24 cellular contexts compared by ENCODE assay signal in the genomic region with DNA sequence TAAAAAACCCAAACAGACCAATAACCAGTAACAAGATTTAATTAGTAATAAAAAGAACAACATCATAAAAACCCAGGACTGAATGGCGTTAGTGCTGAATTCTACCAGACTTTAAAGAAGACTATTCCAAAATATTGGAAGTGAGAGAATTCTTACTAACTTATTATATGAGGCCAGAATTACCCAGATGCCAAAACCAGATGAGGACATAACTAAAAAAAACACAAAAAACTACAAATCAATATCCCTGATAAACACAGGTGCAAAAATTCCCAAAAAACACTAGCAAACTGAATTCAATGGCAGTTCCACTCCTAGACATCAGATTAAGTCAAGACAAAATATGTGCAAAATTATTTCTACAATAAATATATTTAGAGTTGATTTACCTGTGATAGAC.
"Had no signal": no experiment of that assay in that cellular context is flagged by ENCODE, and none has a peak within 500 bp of the region (broad histone marks: within the 10 kb centered on the region; RNA-seq: fewer than 3 reads in every experiment).

No MANE protein-coding gene starts in this region.

- H3K27me3 ChIP-seq: colonic mucosa, dorsolateral prefrontal cortex, esophagus muscularis mucosa, esophagus squamous epithelium, foreskin keratinocyte, gastrocnemius medialis, gastroesophageal sphincter, heart left ventricle, heart right ventricle had no signal

- DNase-seq: colonic mucosa; cortex of kidney; dermis blood vessel endothelial cell; dorsolateral prefrontal cortex; effector CD4-positive, alpha-beta T cell; effector CD8-positive, alpha-beta T cell; effector memory CD4-positive, alpha-beta T cell; effector memory CD8-positive, alpha-beta T cell; endodermal cell; erythroblast; esophagus squamous epithelium; foreskin fibroblast; foreskin keratinocyte; foreskin melanocyte; gastrocnemius medialis; glutamatergic neuron; head of caudate nucleus; heart left ventricle; heart right ventricle had no signal

- ATAC-seq: effector memory CD8-positive, alpha-beta T cell; esophagus mucosa; foreskin keratinocyte; gastrocnemius medialis; gastroesophageal sphincter; heart left ventricle; heart right ventricle had no signal

- H3K36me3 ChIP-seq: colonic mucosa, esophagus muscularis mucosa, esophagus squamous epithelium, gastrocnemius medialis, gastroesophageal sphincter, heart left ventricle, heart right ventricle had no signal

- H3K27ac ChIP-seq: colonic mucosa, coronary artery, dorsolateral prefrontal cortex, epithelial cell of prostate, esophagus muscularis mucosa, esophagus squamous epithelium, foreskin keratinocyte, gastrocnemius medialis, gastroesophageal sphincter, heart left ventricle, heart right ventricle had no signal

- H3K4me1 ChIP-seq: colonic mucosa, esophagus muscularis mucosa, esophagus squamous epithelium, foreskin keratinocyte, gastrocnemius medialis, gastroesophageal sphincter, heart left ventricle, heart right ventricle had no signal

- H3K9me3 ChIP-seq: colonic mucosa, esophagus muscularis mucosa, esophagus squamous epithelium, gastrocnemius medialis, gastroesophageal sphincter had no signal

- H3K4me3 ChIP-seq: colonic mucosa, coronary artery, dorsolateral prefrontal cortex, esophagus muscularis mucosa, esophagus squamous epithelium, gastrocnemius medialis, gastroesophageal sphincter, heart left ventricle, heart right ventricle had no signal
